In genomic region chr7:157309990-157310668, GRCh38 we compare ENCODE assay signal across 9 cellular contexts. TPM values are rescaled to one million over a fixed set of nuclear protein-coding genes. Genes with fewer than 3 reads are reported as not detected.
DNase-seq lines count a peak whose midpoint lies in the region; ATAC-seq and TF ChIP-seq lines count a peak whose summit lies in the region.
"Had no signal": no experiment of that assay in that cellular context is flagged by ENCODE, and none has a peak within 500 bp of the region (broad histone marks: within the 10 kb centered on the region; RNA-seq: fewer than 3 reads in every experiment).

No MANE protein-coding gene starts in this region.

- in situ Hi-C loops in astrocyte of the cerebellum (cut with HindIII; ENCODE audit: low sequenced_read_pairs): no loop called here

- no peak for TF ChIP-seq EP300 in sigmoid colon (IDR thresholded peaks at IDR 0.05)

- DNase-seq in AG08395 (ENCODE audit: low spot score): peak; percentile 94
- peak; percentile 93 for DNase-seq in astrocyte of the cerebellum (ENCODE audit: low read depth)
- peak; percentile 69 for DNase-seq in iPS-NIHi11 (ENCODE audit: low spot score)
- DNase-seq in sigmoid colon: no peak
- no peak for DNase-seq in cortex of kidney (lab: John Stamatoyannopoulos, UW)
- no peak for DNase-seq in SHP77 treated with DMSO at 0.1 percent for 48 hours (lab: John Stamatoyannopoulos, UW)
- DNase-seq: activated CD4-positive, alpha-beta T cell treated with anti-CD3 and anti-CD28 coated beads for 1 hour had no signal

- H3K27ac ChIP-seq in HUES64 (ENCODE audit: low read depth, low read length) (peak overlapping the region; percentile 96), sigmoid colon (peak overlapping the region in 2 of 4 donors; percentile 28 to 46)

- no peaks in the 10 kb centered on the region for H3K36me3 ChIP-seq in HUES64 (ENCODE audit: insufficient read depth, low read length)
- H3K36me3 ChIP-seq in sigmoid colon: no peaks in the 10 kb centered on the region

- 22% methylated on average over 10 of the region's 10 CpGs for WGBS in HUES64
- WGBS in sigmoid colon, 2 donors: 59 to 74% methylated on average over 10 of the region's 10 CpGs

- intact Hi-C loops in sigmoid colon (cut with DNase I): no loop called here

- TF ChIP-seq CTCF in astrocyte of the cerebellum (IDR thresholded peaks at IDR 0.05; ENCODE audit: low read depth, low read length, missing control alignments) (no peak), sigmoid colon (IDR thresholded peaks at IDR 0.05) (no peak)

- ATAC-seq in GM19455 (IDR thresholded peaks at IDR 0.05; ENCODE audit: unreplicated experiment): no peak

- H3K4me1 ChIP-seq in HUES64 (ENCODE audit: insufficient read depth, low read length) (peaks cover 29% of the 10 kb centered on the region), sigmoid colon (peaks cover 0 to 16% (median 10%) of the 10 kb centered on the region in 4 donors)

- H3K4me3 ChIP-seq in HUES64 (ENCODE audit: low read length): 0 out of 2 replicates have a peak overlapping the region, but pooled peaks have one; percentile 2
- H3K4me3 ChIP-seq in astrocyte of the cerebellum (ENCODE audit: low read depth, low read length): no peak overlapping the region
- no peak overlapping the region for H3K4me3 ChIP-seq in sigmoid colon

- TF ChIP-seq POLR2A in sigmoid colon (IDR thresholded peaks at IDR 0.05): no peak

- H3K9ac ChIP-seq in HUES64 (ENCODE audit: low read depth, low read length): peak overlapping the region; percentile 63

- no peaks in the 10 kb centered on the region for H3K9me3 ChIP-seq in HUES64 (ENCODE audit: insufficient read depth, low read depth, low read length)
- no peaks in the 10 kb centered on the region for H3K9me3 ChIP-seq in sigmoid colon

- H3K27me3 ChIP-seq in HUES64 (ENCODE audit: insufficient read depth, low read length) (no peaks in the 10 kb centered on the region), sigmoid colon (no peaks in the 10 kb centered on the region)

RNA-seq across cellular contexts. Expression of gene DNAJB6, which starts 26.7 kb away (rescaled TPM):
- polyA plus RNA-seq in HUES64 (2013, experiment 1 of 2): 159 TPM
- polyA plus RNA-seq in HUES64 (2013, experiment 2 of 2): 166 TPM
- 100 to 1,000 TPM; 120 to 145 (median 129) TPM for total RNA-seq in sigmoid colon
- 10 to 100 TPM; 71.5 to 93.9 (median 93.4) TPM for polyA plus RNA-seq in sigmoid colon

Comparison
In these comparisons a context has a peak if more than half of its experiments do, and no peak if none do; other contexts are left out.
1. DNase-seq: peak in AG08395 (single experiment), astrocyte of the cerebellum (single experiment) and iPS-NIHi11 (single experiment); none in sigmoid colon (single experiment), cortex of kidney (single experiment) and SHP77 treated with DMSO at 0.1 percent for 48 hours (single experiment).